8 cellular contexts compared by ENCODE assay signal in genomic region chr20:48904566-48905321, GRCh38. TPM values are rescaled to one million over a fixed set of nuclear protein-coding genes. Genes with fewer than 3 reads are reported as not detected.
DNase-seq lines count a peak whose midpoint lies in the region; ATAC-seq, FAIRE-seq and TF ChIP-seq lines count a peak whose summit lies in the region.

No MANE protein-coding gene starts in this region.

- H3K9me3 ChIP-seq in GM12878 (replicated peaks; ENCODE audit: control insufficient read depth, insufficient read depth, low read length) (peaks cover 9% of the 10 kb centered on the region; the same call in 2 of the 3 replicates), iPS-15b (ENCODE audit: control insufficient read depth, insufficient read depth, low read length) (peaks cover 1% of the 10 kb centered on the region), spleen (peaks cover 0 to 11% (median 3%) of the 10 kb centered on the region in 8 donors)

- no peaks in the 10 kb centered on the region for H4K20me1 ChIP-seq in GM12878 (ENCODE audit: control insufficient read depth, insufficient read depth)

- peak overlapping the region; percentile 67 for H2AFZ ChIP-seq in GM12878 (ENCODE audit: control insufficient read depth, low read depth, low read length)

- CTCF ChIA-PET in GM10248 (lab: Yijun Ruan, JAX) (interaction anchor here (0.6 to 10.5 kb wide), 39 partner anchors 9 to 269 kb away, joined by 3 to 153 read pairs (median 6); partner anchors contain the start of gene PREX1), GM12878 (lab: Yijun Ruan, JAX) (interaction anchor here (0.6 to 8.4 kb wide), 45 partner anchors 9 to 1176 kb away, joined by 3 to 147 read pairs (median 4); no protein-coding TSS in a partner anchor)

- peak; percentile 72 for DNase-seq in GM10248 (ENCODE audit: extremely low spot score)
- DNase-seq in NAMALWA (ENCODE audit: low spot score): peak; percentile 87
- DNase-seq in T1000 (lab: John Stamatoyannopoulos, UW): peak; percentile 77
- DNase-seq in GM12878 (ENCODE audit: low read depth, low spot score): no peak
- DNase-seq in spleen: no peak

- peak; percentile 99 for TF ChIP-seq RAD21 in GM12878 (IDR thresholded peaks at IDR 0.05; ENCODE audit: insufficient read depth, low read depth, low read length)

- RAD21 ChIA-PET in GM12878 (lab: Charles Lee; ENCODE audit: unreplicated experiment): interaction anchor here (0.6 to 10.2 kb wide), 36 partner anchors 8 to 1812 kb away, joined by 3 to 139 read pairs (median 4); partner anchors contain the start of gene PREX1

- H3K27me3 ChIP-seq in GM12878 (replicated peaks in 1 of 2; ENCODE audit: control insufficient read depth in 2 of 2, insufficient read depth in 2 of 2, low read length in 1 of 2) (no peaks in the 10 kb centered on the region), iPS-15b (ENCODE audit: control insufficient read depth, insufficient read depth, low read length) (no peaks in the 10 kb centered on the region), spleen (replicated peaks in 1 of 7) (no peaks in the 10 kb centered on the region)

- peak overlapping the region; percentile 39 for H3K9ac ChIP-seq in GM12878 (ENCODE audit: control insufficient read depth, insufficient read depth, low read length)
- H3K9ac ChIP-seq in iPS-15b (ENCODE audit: low read depth, low read length): no peak overlapping the region

- H3K4me2 ChIP-seq in GM12878 (ENCODE audit: control insufficient read depth, insufficient read depth): peak overlapping the region; percentile 73

- intact Hi-C loops in GM12878 (cut with micrococcal nuclease; ENCODE audit: unreplicated experiment): loop anchor here (1.0 to 10.0 kb wide), 5 partner anchors 58 to 247 kb away; no protein-coding TSS in a partner anchor
- intact Hi-C loops in spleen (cut with DNase I; ENCODE audit: low total_unique reads): loop anchor here (2.0 kb wide), 1 partner anchor 246 kb away; no protein-coding TSS in a partner anchor

- SMC1A ChIA-PET in GM12878 (lab: Charles Lee; ENCODE audit: uncharacterized antibody, unreplicated experiment): interaction anchor here (0.6 to 9.5 kb wide), 65 partner anchors 10 to 1290 kb away, joined by 3 to 154 read pairs (median 4); partner anchors contain the start of gene PREX1

- FAIRE-seq in GM12878 (lab: Jason Lieb, UNC): peak; percentile 80

- TF ChIP-seq POLR2A in GM12878 (IDR thresholded peaks at IDR 0.05; ENCODE audit: low read depth, low read length) (no peak), spleen (IDR thresholded peaks at IDR 0.05) (no peak)

- WGBS in GM12878 (ENCODE audit: insufficient coverage, insufficient replicate concordance, low lambda C conversion rate, missing lambda C conversion rate): 2% methylated on average over 11 of the region's 11 CpGs
- 22 to 37% (median 31%) methylated on average over 11 of the region's 11 CpGs for WGBS in spleen, 5 donors

- no peaks in the 10 kb centered on the region for H3K79me2 ChIP-seq in GM12878 (ENCODE audit: control insufficient read depth, insufficient read depth, low read length)

- in situ Hi-C loops in GM12878 (cut with MboI): loop anchor here (5.0 kb wide), 1 partner anchor 247 kb away; no protein-coding TSS in a partner anchor

- H3K4me1 ChIP-seq in GM12878 (ENCODE audit: control insufficient read depth, insufficient read depth, low read length): peaks cover 29% of the 10 kb centered on the region
- peaks cover 3% of the 10 kb centered on the region for H3K4me1 ChIP-seq in iPS-15b (ENCODE audit: control insufficient read depth, insufficient read depth, low read length)
- H3K4me1 ChIP-seq in spleen: peaks cover 6 to 42% (median 11%) of the 10 kb centered on the region in 6 donors

- TF ChIP-seq EP300 in GM12878 (IDR thresholded peaks at IDR 0.05; ENCODE audit: borderline replicate concordance in 1 of 2, control insufficient read depth in 1 of 2, low read depth in 2 of 2, low read length in 2 of 2): no peak

- H3K4me3 ChIP-seq in GM12878 (peak overlapping the region; percentile 7; the same call in 1 of the 2 replicates), iPS-15b (ENCODE audit: low read depth, low read length) (peak overlapping the region; percentile 6), spleen (peak overlapping the region in 1 of 8 donors; percentile 18)

- ATAC-seq in GM12878 (peak; percentile 80), HG03159 (IDR thresholded peaks at IDR 0.05; ENCODE audit: unreplicated experiment) (no peak), GM19023 (IDR thresholded peaks at IDR 0.05; ENCODE audit: unreplicated experiment) (no peak)

- peak overlapping the region; percentile 38; the same call in 1 of the 2 replicates for H3K27ac ChIP-seq in GM12878 (ENCODE audit: control insufficient read depth, insufficient read depth)
- no peak overlapping the region for H3K27ac ChIP-seq in spleen

- POLR2A ChIA-PET in GM10248 (lab: Yijun Ruan, JAX) (interaction anchor here (0.7 to 1.4 kb wide), 2 partner anchors 221 to 226 kb away, joined by 3 to 14 read pairs; no protein-coding TSS in a partner anchor), GM12878 (lab: Charles Lee) (interaction anchor here (0.6 to 1.0 kb wide), 13 partner anchors 14 to 167 kb away, joined by 3 to 9 read pairs (median 5); partner anchors contain the start of gene PREX1)

- no peaks in the 10 kb centered on the region for H3K36me3 ChIP-seq in GM12878 (ENCODE audit: control insufficient read depth in 2 of 2, insufficient read depth in 2 of 2, low read length in 1 of 2)
- H3K36me3 ChIP-seq in iPS-15b (ENCODE audit: control insufficient read depth, insufficient read depth, low read length): no peaks in the 10 kb centered on the region
- H3K36me3 ChIP-seq in spleen: no peaks in the 10 kb centered on the region

- no TSS peak for BruUV-seq in GM12878 (replicated peaks; lab: Mats Ljungman, UMichigan)

- peak; percentile 66 for TF ChIP-seq CTCF in GM10248 (IDR thresholded peaks at IDR 0.05; ENCODE audit: control extremely low read depth, extremely low read depth, low read depth, missing control alignments)
- TF ChIP-seq CTCF in GM12878 (IDR thresholded peaks at IDR 0.05 in 2 of 3, conservative IDR thresholded peaks at IDR 0.05 in 1 of 3; ENCODE audit: control insufficient read depth in 2 of 3, extremely low read depth in 1 of 3, insufficient read depth in 1 of 3, low read depth in 3 of 3, low read length in 3 of 3): peak; percentile 65 to 82 (median 79); a peak in 5 of 6 replicates
- TF ChIP-seq CTCF in spleen (IDR thresholded peaks at IDR 0.05 in 8 of 11, conservative IDR thresholded peaks at IDR 0.05 in 3 of 11): peak; percentile 74 to 97 (median 87)

TF ChIP-seq in GM12878, 131 proteins besides CTCF, POLR2A, EP300 and RAD21 (continues in another document):
- TF ChIP-seq E2F4 (IDR thresholded peaks at IDR 0.05; ENCODE audit: low read depth, low read length) (no peak), ZNF384 (IDR thresholded peaks at IDR 0.05; ENCODE audit: borderline replicate concordance, low read depth, low read length) (peak; percentile 99), E4F1 (IDR thresholded peaks at IDR 0.05; ENCODE audit: borderline replicate concordance, partially characterized antibody) (no peak)

RNA-seq across cellular contexts. Expression of gene ARFGEF2, which starts 16.8 kb away (rescaled TPM):
- 72.3 and 79.2 TPM in 2 replicates for total RNA-seq in GM12878 (2013; cell fraction: nucleolus; rRNA removed)
- total RNA-seq in GM12878 (2014; rRNA removed) (23.3 and 25.8 TPM in 2 replicates), GM12878 (2014; rRNA removed; fragmentation: Illumina TruSeq; extraction: Trizol) (23.8 and 24.9 TPM in 2 replicates), GM12878 (2021) (23.0 and 24.1 TPM in 2 replicates), spleen (10 to 100 TPM; 34.2 to 44.4 (median 41.2) TPM)
- polyA plus RNA-seq in GM12878 (2011; ENCODE audit: low read depth): 7.9 TPM
- polyA plus RNA-seq in GM12878 (2011; rRNA removed) (20.7 and 22.7 TPM in 2 replicates), GM12878 (2014; fragmentation: Illumina TruSeq; extraction: Trizol) (20.6 and 23.0 TPM in 2 replicates), GM12878 (2014; fragmentation: Nextera tagmentation; extraction: Ambion mirVana) (1 to 10 TPM; 5.2 to 5.8 TPM), GM12878 (2014; rRNA removed) (13.8 and 14.9 TPM in 2 replicates), GM12878 (2016; fragmentation: Nextera tagmentation; extraction: Ambion mirVana) (10 to 100 TPM; 11.6 to 14.0 TPM), spleen (10 to 100 TPM in 1 of 3 donors, 1 to 10 TPM in 2; 6.7 to 10.2 (median 7.7) TPM)
- 13.7 and 15.1 TPM in 2 replicates for polyA plus RNA-seq in GM12878 (2011; cell fraction: cytosol; rRNA removed)
- polyA plus RNA-seq in GM12878 (2011; cell fraction: nucleus; rRNA removed): 23.5 and 26.3 TPM in 2 replicates
- polyA plus RNA-seq in GM12878 (2012): 11.5 and 13.5 TPM in 2 replicates
- polyA minus RNA-seq in GM12878 (2011; rRNA and poly(A)+ RNA removed): 48.0 and 50.4 TPM in 2 replicates
- polyA minus RNA-seq in GM12878 (2011; cell fraction: cytosol; rRNA and poly(A)+ RNA removed): 12.6 and 17.2 TPM in 2 replicates
- polyA minus RNA-seq in GM12878 (2011; cell fraction: nucleus; rRNA and poly(A)+ RNA removed): 17.8 and 23.9 TPM in 2 replicates

Comparison
In these comparisons a context has a peak if more than half of its experiments do, and no peak if none do; other contexts are left out.
1. DNase-seq: peak in GM10248 (single experiment), NAMALWA (single experiment) and T1000 (single experiment); none in GM12878 (single experiment) and spleen (single experiment).
2. Peak in every context shown above with its lines, with median percentiles within 50 percentile points of each other: CTCF ChIP-seq.